In the genomic region with DNA sequence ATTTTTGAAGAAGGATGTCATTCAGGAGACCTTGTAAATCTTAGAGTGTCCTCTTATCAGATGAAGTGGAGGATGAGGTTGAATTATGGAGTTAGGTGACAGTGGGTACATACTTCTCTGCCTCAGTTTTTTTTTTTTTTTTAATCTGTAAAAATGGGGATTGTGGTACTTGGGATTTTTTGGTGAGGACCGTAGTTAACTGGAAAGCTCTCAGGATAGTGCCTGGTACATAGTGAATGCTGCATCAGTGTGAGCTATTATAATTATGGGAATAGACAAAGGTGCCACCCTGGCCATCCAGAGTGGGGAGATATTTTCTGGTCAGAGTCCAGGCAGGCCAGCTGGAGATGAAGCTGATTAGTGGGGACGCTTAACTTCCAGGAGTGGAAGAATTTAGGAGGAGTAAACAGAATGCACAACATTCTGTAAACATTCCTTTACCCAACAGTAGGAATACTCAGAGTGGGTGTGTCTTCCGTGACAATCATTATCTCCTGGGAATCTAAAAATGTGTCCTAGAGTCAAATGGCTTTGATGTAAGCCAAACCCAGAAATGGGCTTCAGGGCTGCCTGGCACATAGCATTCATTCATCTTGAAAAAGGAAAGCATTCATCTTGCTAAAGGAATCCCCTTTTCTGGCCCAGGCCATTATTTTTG, we compare ENCODE assay signal across 22 cellular contexts. TPM values are rescaled to one million over a fixed set of nuclear protein-coding genes. Genes with fewer than 3 reads are reported as not detected.
"Had no signal": no experiment of that assay in that cellular context is flagged by ENCODE, and none has a peak within 500 bp of the region (broad histone marks: within the 10 kb centered on the region; RNA-seq: fewer than 3 reads in every experiment).

No MANE protein-coding gene starts in this region.

RNA-seq across cellular contexts. Expression of gene PSG1, which starts 47.4 kb away (rescaled TPM):
- total RNA-seq: activated CD4-positive, alpha-beta memory T cell treated with anti-CD3 and anti-CD28 coated beads for 36 hours; activated CD4-positive, alpha-beta T cell treated with anti-CD3 and anti-CD28 coated beads, Interleukin-2, amount 10 ng/mL, durations not matched to agents 24 days and 14 days; activated CD8-positive, alpha-beta memory T cell treated with anti-CD3 and anti-CD28 coated beads for 36 hours; activated naive CD4-positive, alpha-beta T cell treated with anti-CD3 and anti-CD28 coated beads for 36 hours; activated naive CD8-positive, alpha-beta T cell treated with anti-CD3 and anti-CD28 coated beads for 36 hours; activated T-helper 1 cell treated with anti-CD3 and anti-CD28 coated beads, Interleukin-12 subunit alpha, Interleukin-12 subunit beta, Interleukin-2, Interleukin-4 antibody, amounts not matched to agents 30 ng/mL and 10 ng/mL and 1 ng/mL, durations not matched to agents 14 hours and 24 hours and 36 hours; adrenal gland; ascending aorta; cardiac muscle cell; chondrocyte; esophagus squamous epithelium; gastrocnemius medialis; left colon; liver; natural killer cell; occipital lobe; right atrium auricular region; stomach; suprapubic skin; tibial nerve; urinary bladder had no signal
- polyA plus RNA-seq: adrenal gland, cardiac muscle cell, hepatocyte, liver, stomach, urinary bladder had no signal
